Comparison of ENCODE assay signal across 23 cellular contexts in the genomic region with DNA sequence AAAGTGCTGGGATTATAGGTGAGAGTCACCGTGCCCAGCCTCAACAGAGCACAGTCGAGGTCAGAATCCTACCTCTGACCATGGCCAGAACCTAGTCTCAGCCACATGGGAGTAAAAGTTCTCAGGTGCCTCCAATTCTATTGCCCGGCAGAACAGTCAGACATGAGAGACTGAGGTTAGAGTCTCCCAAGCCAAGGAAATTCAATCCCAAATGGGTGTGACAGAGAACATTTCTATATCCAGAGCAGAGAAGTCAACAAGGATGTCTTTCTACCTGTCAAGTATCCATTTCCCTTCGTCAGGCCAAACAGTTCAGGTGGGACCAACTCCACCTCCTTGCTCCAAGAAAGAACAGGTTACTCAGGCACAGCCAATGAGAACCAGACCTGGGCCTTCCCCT. TPM values are rescaled to one million over a fixed set of nuclear protein-coding genes. Genes with fewer than 3 reads are reported as not detected.
DNase-seq lines count a peak whose midpoint lies in the region; ATAC-seq and TF ChIP-seq lines count a peak whose summit lies in the region.
"Had no signal": no experiment of that assay in that cellular context is flagged by ENCODE, and none has a peak within 500 bp of the region (broad histone marks: within the 10 kb centered on the region; RNA-seq: fewer than 3 reads in every experiment).

No MANE protein-coding gene starts in this region.

- H3K27me3 Mint-ChIP-seq in activated T-cell treated with anti-CD3 and anti-CD28 coated beads, Interleukin-2, amount 50 U/mL, for 72 hours (ENCODE audit: low read depth) = no peaks in the 10 kb centered on the region
- H3K27me3 Mint-ChIP-seq in T-cell = no peaks in the 10 kb centered on the region
- no peaks in the 10 kb centered on the region for H3K27me3 Mint-ChIP-seq in activated naive CD8-positive, alpha-beta T cell treated with anti-CD3 and anti-CD28 coated beads, Interleukin-2, amount 50 U/mL, for 24 hours
- H3K27me3 Mint-ChIP-seq: memory B cell had no signal

- peaks cover 100% of the 10 kb centered on the region for H3K4me1 Mint-ChIP-seq in activated T-cell treated with anti-CD3 and anti-CD28 coated beads, Interleukin-2, amount 50 U/mL, for 72 hours (ENCODE audit: low read depth)
- H3K4me1 Mint-ChIP-seq in T-cell = peaks cover 97 to 100% (median 100%) of the 10 kb centered on the region in 3 donors
- peaks cover 100% of the 10 kb centered on the region for H3K4me1 Mint-ChIP-seq in activated naive CD8-positive, alpha-beta T cell treated with anti-CD3 and anti-CD28 coated beads, Interleukin-2, amount 50 U/mL, for 24 hours

- H3K27ac Mint-ChIP-seq in activated T-cell treated with anti-CD3 and anti-CD28 coated beads, Interleukin-2, amount 50 U/mL, for 72 hours = peak overlapping the region; percentile 30
- peak overlapping the region; percentile 96 to 98 for H3K27ac Mint-ChIP-seq in T-cell
- H3K27ac Mint-ChIP-seq in activated naive CD8-positive, alpha-beta T cell treated with anti-CD3 and anti-CD28 coated beads, Interleukin-2, amount 50 U/mL, for 24 hours = peak overlapping the region; percentile 41

- TF ChIP-seq CTCF in psoas muscle (IDR thresholded peaks at IDR 0.05) = no peak

- H3K36me3 ChIP-seq in psoas muscle (ENCODE audit: insufficient read depth in 1 of 2, low read depth in 1 of 2) = peaks cover 0 to 27% of the 10 kb centered on the region in 2 donors
- H3K36me3 ChIP-seq: BE2C, suprapubic skin had no signal

- intact Hi-C loops in psoas muscle (cut with DNase I) = no loop called here

- H3K27me3 ChIP-seq in psoas muscle (ENCODE audit: insufficient read depth in 3 of 3, low read length in 2 of 3) = no peaks in the 10 kb centered on the region
- H3K27me3 ChIP-seq: BE2C, SJCRH30, suprapubic skin, vagina had no signal

- no peak for ATAC-seq in activated T-cell treated with anti-CD3 and anti-CD28 coated beads, Interleukin-2, amount 50 U/mL, for 72 hours (replicated peaks in 1 of 2)
- ATAC-seq in T-cell (replicated peaks in 1 of 4) (no peak), psoas muscle (peak in 3 of 4 donors; percentile 27 to 62 (median 61)), GM19324 (IDR thresholded peaks at IDR 0.05; ENCODE audit: low FRiP score, unreplicated experiment) (no peak)
- no peak for ATAC-seq in activated naive CD8-positive, alpha-beta T cell treated with anti-CD3 and anti-CD28 coated beads, Interleukin-2, amount 50 U/mL, for 24 hours
- ATAC-seq: A549, left cardiac atrium had no signal

- WGBS in psoas muscle, 3 donors = 45 to 71% (median 49%) methylated on average over 4 of the region's 4 CpGs

- POLR2A ChIA-PET in T-cell (lab: Charles Lee) = no interaction called here

- H3K4me1 ChIP-seq in psoas muscle = peaks cover 90% of the 10 kb centered on the region
- H3K4me1 ChIP-seq: A549, BE2C, HAP-1, SJCRH30 had no signal

- H3K4me3 ChIP-seq in psoas muscle = no peak overlapping the region
- H3K4me3 ChIP-seq: A549, HAP-1, SJCRH30, suprapubic skin, vagina had no signal

- no peaks in the 10 kb centered on the region for H3K9me3 Mint-ChIP-seq in activated T-cell treated with anti-CD3 and anti-CD28 coated beads, Interleukin-2, amount 50 U/mL, for 72 hours
- no peaks in the 10 kb centered on the region for H3K9me3 Mint-ChIP-seq in T-cell
- H3K9me3 Mint-ChIP-seq in activated naive CD8-positive, alpha-beta T cell treated with anti-CD3 and anti-CD28 coated beads, Interleukin-2, amount 50 U/mL, for 24 hours = no peaks in the 10 kb centered on the region
- H3K9me3 Mint-ChIP-seq: memory B cell had no signal

- peak overlapping the region; percentile 71 for H3K27ac ChIP-seq in psoas muscle
- H3K27ac ChIP-seq: A549, SJCRH30, suprapubic skin, vagina had no signal

- peaks cover 4 to 14% of the 10 kb centered on the region in 2 donors for H3K36me3 Mint-ChIP-seq in activated T-cell treated with anti-CD3 and anti-CD28 coated beads, Interleukin-2, amount 50 U/mL, for 72 hours (ENCODE audit: insufficient read depth in 2 of 2)
- H3K36me3 Mint-ChIP-seq in T-cell = peaks cover 38% of the 10 kb centered on the region
- peaks cover 63% of the 10 kb centered on the region for H3K36me3 Mint-ChIP-seq in activated naive CD8-positive, alpha-beta T cell treated with anti-CD3 and anti-CD28 coated beads, Interleukin-2, amount 50 U/mL, for 24 hours (ENCODE audit: low read depth)

- no peak for DNase-seq in activated T-cell treated with anti-CD3 and anti-CD28 coated beads, Interleukin-2, amount 50 U/mL, for 72 hours
- no peak for DNase-seq in activated T-cell treated with anti-CD3 and anti-CD28 coated beads, Interleukin-2, amount 50 U/mL, for 48 hours
- DNase-seq in T-cell = no peak
- no peak for DNase-seq in activated naive CD8-positive, alpha-beta T cell treated with anti-CD3 and anti-CD28 coated beads, Interleukin-2, amount 50 U/mL, for 24 hours
- DNase-seq in psoas muscle = no peak
- DNase-seq in MV-4-11 (lab: John Stamatoyannopoulos, UW) = no peak
- DNase-seq in NCI-H345 (lab: John Stamatoyannopoulos, UW) = no peak
- DNase-seq: activated gamma-delta T cell treated with Interleukin-2 at 50 U/mL for 16 hours, BE2C, Calu3, head of caudate nucleus, left cardiac atrium, NCI-H1048, NCI-H187, NCI-H526, occipital lobe, SJCRH30 had no signal

- CTCF ChIA-PET in T-cell (lab: Charles Lee) = interaction anchor here in 1 of 2 donors (3.1 kb wide), 1 partner anchor 20 kb away, joined by 13 read pairs; no protein-coding TSS in a partner anchor

- H3K4me3 Mint-ChIP-seq in activated T-cell treated with anti-CD3 and anti-CD28 coated beads, Interleukin-2, amount 50 U/mL, for 72 hours = no peak overlapping the region
- peak overlapping the region in 1 of 3 donors; percentile 96 for H3K4me3 Mint-ChIP-seq in T-cell
- no peak overlapping the region for H3K4me3 Mint-ChIP-seq in activated naive CD8-positive, alpha-beta T cell treated with anti-CD3 and anti-CD28 coated beads, Interleukin-2, amount 50 U/mL, for 24 hours
- H3K4me3 Mint-ChIP-seq: memory B cell had no signal

- no peaks in the 10 kb centered on the region for H3K9me3 ChIP-seq in psoas muscle
- H3K9me3 ChIP-seq: A549, BE2C, HAP-1, SJCRH30, suprapubic skin, vagina had no signal

RNA-seq across cellular contexts. Expression of a gene that starts 10.5 kb away (rescaled TPM):
- 100 to 1,000 TPM; 127 to 171 TPM for total RNA-seq in activated T-cell treated with anti-CD3 and anti-CD28 coated beads, Interleukin-2, amount 50 U/mL, for 72 hours
- 100 to 1,000 TPM; 266 to 395 (median 345) TPM for total RNA-seq in T-cell
- total RNA-seq in psoas muscle = 100 to 1,000 TPM; 133 to 234 (median 154) TPM
- 100 to 1,000 TPM in 2 of 3 donors, 10 to 100 TPM in 1; 81.4 to 129 (median 112) TPM for polyA plus RNA-seq in psoas muscle

Comparison
In these comparisons a context has a peak if more than half of its experiments do, and no peak if none do; other contexts are left out.
1. ATAC-seq: peak in psoas muscle (3 of 4); none in activated T-cell treated with anti-CD3 and anti-CD28 coated beads, Interleukin-2, amount 50 U/mL, for 72 hours (0 of 2), T-cell (0 of 4), activated naive CD8-positive, alpha-beta T cell treated with anti-CD3 and anti-CD28 coated beads, Interleukin-2, amount 50 U/mL, for 24 hours (single experiment) and GM19324 (single experiment).
2. H3K27ac Mint-ChIP-seq: peak in every context shown above with its lines; median percentile 97 in T-cell; 41 in activated naive CD8-positive, alpha-beta T cell treated with anti-CD3 and anti-CD28 coated beads, Interleukin-2, amount 50 U/mL, for 24 hours; 30 in activated T-cell treated with anti-CD3 and anti-CD28 coated beads, Interleukin-2, amount 50 U/mL, for 72 hours.